In the genomic region with DNA sequence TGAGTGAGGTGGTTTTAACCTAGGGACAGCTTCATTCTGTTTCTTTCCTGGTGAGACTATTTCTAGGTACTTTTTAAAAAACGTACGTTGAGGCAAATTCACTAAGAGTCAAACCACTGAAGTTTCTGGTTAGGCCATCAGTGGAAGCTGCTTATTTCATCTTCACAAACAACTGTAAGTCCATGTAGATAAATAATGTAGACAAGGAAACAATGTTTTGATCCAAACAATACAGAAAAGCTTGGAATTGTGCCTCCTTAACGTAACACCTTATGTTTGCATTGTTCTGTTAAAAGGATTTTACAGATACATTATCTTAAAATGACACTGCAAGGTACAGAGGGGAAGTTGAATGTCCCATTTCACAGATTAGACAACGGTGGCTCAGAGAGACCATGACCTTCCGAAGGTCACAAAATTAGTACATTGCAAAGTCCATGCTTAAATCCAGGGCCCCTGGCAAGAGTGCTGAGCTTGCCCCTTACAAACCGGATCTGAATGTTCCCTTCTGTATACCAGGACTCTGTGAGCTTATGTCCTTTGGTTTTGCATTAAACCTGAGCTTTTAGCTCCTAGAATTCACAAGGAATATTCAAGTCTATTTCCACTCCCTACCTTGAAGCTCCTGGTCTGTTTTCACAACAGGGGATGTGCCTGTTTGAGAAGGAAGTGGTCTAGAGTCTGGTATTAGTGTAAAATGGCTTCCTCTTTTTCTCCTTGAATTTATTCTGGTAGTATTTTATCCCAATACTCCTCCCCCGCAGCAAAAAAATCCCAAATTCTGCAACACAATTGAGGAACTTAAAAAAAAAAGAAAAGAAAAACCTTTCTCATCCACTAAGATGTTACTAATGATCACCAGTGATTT, we compare ENCODE assay signal across 8 cellular contexts.
A peak's percentile ranks its signal among the peaks of the same experiment; 100 is the strongest.
DNase-seq lines count a peak whose midpoint lies in the region; ATAC-seq and TF ChIP-seq lines count a peak whose summit lies in the region.

No MANE protein-coding gene starts in this region.

- no peaks in the 10 kb centered on the region for H3K9me3 Mint-ChIP-seq in central memory CD8-positive, alpha-beta T cell

- H3K27me3 ChIP-seq in muscle layer of colon (ENCODE audit: control insufficient read depth in 1 of 2, insufficient read depth in 2 of 2, low read length in 2 of 2) = no peaks in the 10 kb centered on the region
- H3K27me3 ChIP-seq in HAP-1 (ENCODE audit: low read depth) = no peaks in the 10 kb centered on the region

- no peaks in the 10 kb centered on the region for H3K36me3 Mint-ChIP-seq in central memory CD8-positive, alpha-beta T cell (ENCODE audit: insufficient read depth)

- DNase-seq in GM12865 (ENCODE audit: low read depth) = peak; percentile 66
- DNase-seq in NCI-H82 (lab: John Stamatoyannopoulos, UW) = peak; percentile 51
- no peak for DNase-seq in central memory CD8-positive, alpha-beta T cell (ENCODE audit: low spot score in 2 of 2)
- DNase-seq in EL = no peak
- DNase-seq in DMS114 treated with DMSO at 0.1 percent for 48 hours (lab: John Stamatoyannopoulos, UW; ENCODE audit: unreplicated experiment) = no peak
- DNase-seq in HAP-1 (ENCODE audit: low spot score in 2 of 2) = no peak

- H3K27ac ChIP-seq in muscle layer of colon (ENCODE audit: low read depth, low read length) = peak overlapping the region; percentile 47

- peak overlapping the region; percentile 77 for H3K27ac Mint-ChIP-seq in central memory CD8-positive, alpha-beta T cell (ENCODE audit: low read depth)

- peak overlapping the region; percentile 73 for H3K4me3 Mint-ChIP-seq in central memory CD8-positive, alpha-beta T cell

- in situ Hi-C loops in HAP-1 (cut with MboI; ENCODE audit: low sequenced_read_pairs) = no loop called here

- no peak overlapping the region for H3K9ac ChIP-seq in muscle layer of colon (ENCODE audit: low read length)

- H3K4me3 ChIP-seq in GM12865 (ENCODE audit: low read depth, low read length) = peak overlapping the region; percentile 65
- H3K4me3 ChIP-seq in muscle layer of colon (ENCODE audit: low read depth in 1 of 2, low read length in 2 of 2) = peak overlapping the region in 1 of 2 donors; percentile 72
- H3K4me3 ChIP-seq in HAP-1 = no peak overlapping the region

- peaks cover 29% of the 10 kb centered on the region for H3K4me1 Mint-ChIP-seq in central memory CD8-positive, alpha-beta T cell

- ATAC-seq in central memory CD8-positive, alpha-beta T cell (replicated peaks; ENCODE audit: extremely low read depth, poor library complexity, severe bottlenecking) = no peak
- ATAC-seq in GM18861 (IDR thresholded peaks at IDR 0.05; ENCODE audit: unreplicated experiment) = no peak

- H3K27me3 Mint-ChIP-seq in central memory CD8-positive, alpha-beta T cell = no peaks in the 10 kb centered on the region

- TF ChIP-seq CTCF in GM12865 (IDR thresholded peaks at IDR 0.05; ENCODE audit: insufficient read depth, low read depth, low read length, missing control alignments) = no peak

- H3K36me3 ChIP-seq in muscle layer of colon (ENCODE audit: insufficient read depth, low read length) (no peaks in the 10 kb centered on the region), HAP-1 (replicated peaks) (no peaks in the 10 kb centered on the region)

- H3K4me1 ChIP-seq in muscle layer of colon (ENCODE audit: insufficient read depth, low read length) (peaks cover 25% of the 10 kb centered on the region), HAP-1 (peaks cover 46% of the 10 kb centered on the region)

- H3K9me3 ChIP-seq in muscle layer of colon (ENCODE audit: low read length) = no peaks in the 10 kb centered on the region
- no peaks in the 10 kb centered on the region for H3K9me3 ChIP-seq in HAP-1

Comparison
In these comparisons a context has a peak if more than half of its experiments do, and no peak if none do; other contexts are left out.
1. DNase-seq: peak in GM12865 (single experiment) and NCI-H82 (single experiment); none in central memory CD8-positive, alpha-beta T cell (0 of 2), EL (single experiment), DMS114 treated with DMSO at 0.1 percent for 48 hours (single experiment) and HAP-1 (0 of 2).